Comparison of ENCODE assay signal across 19 cellular contexts in the genomic region with DNA sequence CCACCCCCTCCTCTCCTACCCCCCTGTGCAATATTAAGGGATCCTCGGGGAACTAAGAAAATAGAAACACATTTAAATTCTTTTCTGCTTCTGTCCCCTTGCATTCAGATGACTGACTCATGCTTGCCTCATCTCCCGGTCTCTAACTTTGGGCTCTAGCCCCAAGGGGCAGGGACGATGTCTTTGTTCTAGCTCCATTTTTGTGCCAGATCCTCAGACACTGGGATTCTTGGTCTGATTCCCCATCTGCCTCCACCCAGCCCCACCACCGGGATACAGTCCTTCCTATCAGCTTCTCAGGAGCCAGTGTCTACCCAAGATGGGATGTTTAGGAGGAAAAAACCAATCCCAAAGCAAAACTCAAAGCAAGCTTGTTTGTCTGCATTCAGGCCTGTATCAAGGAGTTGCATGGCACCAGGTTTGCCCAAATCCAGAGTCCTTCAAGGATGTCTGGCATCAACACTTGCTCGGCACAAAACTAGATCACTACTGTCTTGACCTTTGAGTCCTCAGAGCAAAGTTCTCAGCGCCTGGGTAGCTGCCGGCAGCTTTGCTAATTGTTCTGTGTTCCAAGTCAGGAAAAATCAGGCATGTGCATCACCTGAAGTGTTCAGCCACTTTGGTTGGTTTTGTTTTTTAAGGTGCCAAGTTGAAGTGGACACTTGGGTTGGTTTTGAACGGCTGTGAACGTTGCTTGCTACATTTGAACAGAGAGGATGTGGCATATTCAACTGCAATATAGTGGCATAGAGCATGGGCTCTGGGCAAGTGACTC.
A peak's percentile ranks its signal among the peaks of the same experiment; 100 is the strongest.
DNase-seq lines count a peak whose midpoint lies in the region; ATAC-seq, FAIRE-seq and TF ChIP-seq lines count a peak whose summit lies in the region.
"Had no signal": no experiment of that assay in that cellular context is flagged by ENCODE, and none has a peak within 500 bp of the region (broad histone marks: within the 10 kb centered on the region; RNA-seq: fewer than 3 reads in every experiment).

No MANE protein-coding gene starts in this region.

- no peak overlapping the region for H3K4me3 ChIP-seq in fibroblast of the aortic adventitia (ENCODE audit: low read depth, low read length)
- H3K4me3 ChIP-seq in small intestine (ENCODE audit: low read depth in 1 of 2, low read length in 2 of 2), result no peak overlapping the region
- H3K4me3 ChIP-seq: cardiac muscle cell, gastrocnemius medialis, GM12878, lung, tibial artery had no signal

- no peak overlapping the region for H3K27ac ChIP-seq in small intestine (ENCODE audit: low read depth in 1 of 2, low read length in 1 of 2)
- H3K27ac ChIP-seq: cardiac muscle cell, gastrocnemius medialis, tibial artery had no signal

- no peaks in the 10 kb centered on the region for H3K4me1 Mint-ChIP-seq in activated T-helper 2 cell treated with anti-CD3 and anti-CD28 coated beads, Interferon-gamma antibody, Interleukin-2, Interleukin-4, amounts not matched to agents 10 μg/mL and 5 μg/mL and 100 μg/mL, durations not matched to agents 14 hours and 24 hours and 36 hours (ENCODE audit: low read depth)
- H3K4me1 Mint-ChIP-seq: activated CD4-positive, alpha-beta T cell treated with anti-CD3 and anti-CD28 coated beads, Interleukin-2, amount 10 ng/mL, durations not matched to agents 24 days and 14 days; CD4-positive, alpha-beta memory T cell; naive thymus-derived CD8-positive, alpha-beta T cell had no signal

- intact Hi-C loops in activated T-helper 2 cell treated with anti-CD3 and anti-CD28 coated beads, Interferon-gamma antibody, Interleukin-2, Interleukin-4, amounts not matched to agents 10 μg/mL and 5 μg/mL and 100 μg/mL, durations not matched to agents 14 hours and 24 hours and 36 hours (cut with micrococcal nuclease), result no loop called here

- no peaks in the 10 kb centered on the region for H3K36me3 Mint-ChIP-seq in activated T-helper 2 cell treated with anti-CD3 and anti-CD28 coated beads, Interferon-gamma antibody, Interleukin-2, Interleukin-4, amounts not matched to agents 10 μg/mL and 5 μg/mL and 100 μg/mL, durations not matched to agents 14 hours and 24 hours and 36 hours (ENCODE audit: low read depth)
- H3K36me3 Mint-ChIP-seq: activated naive CD4-positive, alpha-beta T cell treated with anti-CD3 and anti-CD28 coated beads, Interleukin-2, amount 50 U/mL, for 72 hours; CD4-positive, alpha-beta memory T cell; naive thymus-derived CD8-positive, alpha-beta T cell had no signal

- H3K4me1 ChIP-seq in small intestine (ENCODE audit: control insufficient read depth in 2 of 2, insufficient read depth in 1 of 2, low read depth in 1 of 2, low read length in 1 of 2), result no peaks in the 10 kb centered on the region
- H3K4me1 ChIP-seq: gastrocnemius medialis, tibial artery had no signal

- no peak overlapping the region for H3K27ac Mint-ChIP-seq in activated T-helper 2 cell treated with anti-CD3 and anti-CD28 coated beads, Interferon-gamma antibody, Interleukin-2, Interleukin-4, amounts not matched to agents 10 μg/mL and 5 μg/mL and 100 μg/mL, durations not matched to agents 14 hours and 24 hours and 36 hours
- H3K27ac Mint-ChIP-seq: activated CD4-positive, alpha-beta T cell treated with anti-CD3 and anti-CD28 coated beads, Interleukin-2, amount 10 ng/mL, durations not matched to agents 24 days and 14 days; activated naive CD4-positive, alpha-beta T cell treated with anti-CD3 and anti-CD28 coated beads, Interleukin-2, amount 50 U/mL, for 72 hours; CD4-positive, alpha-beta memory T cell; naive thymus-derived CD8-positive, alpha-beta T cell had no signal

- no peaks in the 10 kb centered on the region for H3K9me3 Mint-ChIP-seq in activated T-helper 2 cell treated with anti-CD3 and anti-CD28 coated beads, Interferon-gamma antibody, Interleukin-2, Interleukin-4, amounts not matched to agents 10 μg/mL and 5 μg/mL and 100 μg/mL, durations not matched to agents 14 hours and 24 hours and 36 hours
- H3K9me3 Mint-ChIP-seq: activated CD4-positive, alpha-beta T cell treated with anti-CD3 and anti-CD28 coated beads, Interleukin-2, amount 10 ng/mL, durations not matched to agents 24 days and 14 days; activated naive CD4-positive, alpha-beta T cell treated with anti-CD3 and anti-CD28 coated beads, Interleukin-2, amount 50 U/mL, for 72 hours; CD4-positive, alpha-beta memory T cell; naive thymus-derived CD8-positive, alpha-beta T cell had no signal

- peaks cover 3% of the 10 kb centered on the region for H3K27me3 Mint-ChIP-seq in activated T-helper 2 cell treated with anti-CD3 and anti-CD28 coated beads, Interferon-gamma antibody, Interleukin-2, Interleukin-4, amounts not matched to agents 10 μg/mL and 5 μg/mL and 100 μg/mL, durations not matched to agents 14 hours and 24 hours and 36 hours (ENCODE audit: low read depth)

- WGBS in small intestine, 3 donors, result 41 to 67% (median 51%) methylated on average over 9 of the region's 9 CpGs

- no peak for FAIRE-seq in small intestine (lab: Jason Lieb, UNC)
- FAIRE-seq: GM12878 had no signal

- peaks cover 0 to 3% of the 10 kb centered on the region in 2 donors for H3K27me3 ChIP-seq in small intestine (ENCODE audit: control insufficient read depth in 2 of 2, insufficient read depth in 2 of 2, low read length in 2 of 2)

- H3K4me3 Mint-ChIP-seq in activated T-helper 2 cell treated with anti-CD3 and anti-CD28 coated beads, Interferon-gamma antibody, Interleukin-2, Interleukin-4, amounts not matched to agents 10 μg/mL and 5 μg/mL and 100 μg/mL, durations not matched to agents 14 hours and 24 hours and 36 hours (ENCODE audit: low read depth), result no peak overlapping the region
- H3K4me3 Mint-ChIP-seq: activated CD4-positive, alpha-beta T cell treated with anti-CD3 and anti-CD28 coated beads, Interleukin-2, amount 10 ng/mL, durations not matched to agents 24 days and 14 days; CD4-positive, alpha-beta memory T cell; naive thymus-derived CD8-positive, alpha-beta T cell had no signal

- H3K36me3 ChIP-seq in small intestine (ENCODE audit: control insufficient read depth in 2 of 2, insufficient read depth in 2 of 2, low read length in 2 of 2), result no peaks in the 10 kb centered on the region
- H3K36me3 ChIP-seq: cardiac muscle cell, gastrocnemius medialis, tibial artery had no signal

- TF ChIP-seq CTCF in fibroblast of the aortic adventitia (IDR thresholded peaks at IDR 0.05; ENCODE audit: insufficient read depth, low read length), result no peak

- DNase-seq in GM04503 (ENCODE audit: low read depth) (peak; percentile 5), RPMI7951 (ENCODE audit: low read depth) (peak; percentile 45), fibroblast of the aortic adventitia (ENCODE audit: low read depth) (peak; percentile 39), small intestine (peak; percentile 21), left lobe of liver (ENCODE audit: low spot score) (no peak), putamen (ENCODE audit: low spot score) (no peak)
- DNase-seq in activated CD4-positive, alpha-beta T cell treated with anti-CD3 and anti-CD28 coated beads for 48 hours, result no peak
- DNase-seq in activated T-helper 2 cell treated with anti-CD3 and anti-CD28 coated beads, Interferon-gamma antibody, Interleukin-2, Interleukin-4, amounts not matched to agents 10 μg/mL and 5 μg/mL and 100 μg/mL, durations not matched to agents 14 hours and 24 hours and 36 hours (ENCODE audit: low spot score), result no peak
- DNase-seq: activated CD4-positive, alpha-beta T cell treated with anti-CD3 and anti-CD28 coated beads, Interleukin-2, amount 10 ng/mL, durations not matched to agents 24 days and 14 days; CD4-positive, alpha-beta memory T cell; gastrocnemius medialis; naive thymus-derived CD8-positive, alpha-beta T cell; stimulated activated CD4-positive, alpha-beta T cell treated with anti-CD3 and anti-CD28 coated beads, Interleukin-4, amount 100 ng/mL, for 1 hour; stimulated activated CD8-positive, alpha-beta memory T cell treated with anti-CD3 and anti-CD28 coated beads, Interleukin-4, amount 100 ng/mL, for 48 hours had no signal

- no peaks in the 10 kb centered on the region for H3K9me3 ChIP-seq in small intestine (ENCODE audit: control insufficient read depth, low read depth)
- H3K9me3 ChIP-seq: gastrocnemius medialis, tibial artery had no signal

- no peak for ATAC-seq in left lobe of liver
- ATAC-seq: activated naive CD4-positive, alpha-beta T cell treated with anti-CD3 and anti-CD28 coated beads, Interleukin-2, amount 50 U/mL, for 72 hours; gastrocnemius medialis; GM12878; naive thymus-derived CD8-positive, alpha-beta T cell had no signal

Comparison
In these comparisons a context has a peak if more than half of its experiments do, and no peak if none do; other contexts are left out.
1. DNase-seq: peak in GM04503 (single experiment), RPMI7951 (single experiment), fibroblast of the aortic adventitia (single experiment) and small intestine (single experiment); none in activated CD4-positive, alpha-beta T cell treated with anti-CD3 and anti-CD28 coated beads for 48 hours (single experiment), left lobe of liver (single experiment), putamen (single experiment) and activated T-helper 2 cell treated with anti-CD3 and anti-CD28 coated beads, Interferon-gamma antibody, Interleukin-2, Interleukin-4, amounts not matched to agents 10 μg/mL and 5 μg/mL and 100 μg/mL, durations not matched to agents 14 hours and 24 hours and 36 hours (single experiment).